In genomic region chr2:234178309-234179030, GRCh38 we compare ENCODE assay signal across 12 cellular contexts.
DNase-seq lines count a peak whose midpoint lies in the region; ATAC-seq, FAIRE-seq and TF ChIP-seq lines count a peak whose summit lies in the region.
"Had no signal": no experiment of that assay in that cellular context is flagged by ENCODE, and none has a peak within 500 bp of the region (broad histone marks: within the 10 kb centered on the region; RNA-seq: fewer than 3 reads in every experiment).

No MANE protein-coding gene starts in this region.

- in situ Hi-C loops in Panc1 (cut with HindIII; ENCODE audit: low pct_unique_long_range_greater_than_20kb, low sequenced_read_pairs) = no loop called here

- 21 to 32% (median 29%) methylated on average over 10 of the region's 10 CpGs for WGBS in heart left ventricle, 4 donors

- H3K27ac ChIP-seq in heart left ventricle (no peak overlapping the region), Panc1 (ENCODE audit: low read length) (peak overlapping the region; percentile 85), tibial artery (no peak overlapping the region)

- POLR2A ChIA-PET in Panc1 (lab: Charles Lee) = interaction anchor here (1.0 kb wide), 1 partner anchor 10 kb away, joined by 7 read pairs; no protein-coding TSS in a partner anchor

- no peak overlapping the region for H3K4me3 ChIP-seq in heart left ventricle
- peak overlapping the region; percentile 5 to 42; a peak in 3 of 4 replicates for H3K4me3 ChIP-seq in Panc1 (ENCODE audit: low read depth in 2 of 2, low read length in 2 of 2)
- H3K4me3 ChIP-seq in tibial artery = no peak overlapping the region
- H3K4me3 ChIP-seq: lung had no signal

- TF ChIP-seq CTCF in heart left ventricle (IDR thresholded peaks at IDR 0.05) = no peak
- no peak; the same call in 1 of the 2 replicates for TF ChIP-seq CTCF in Panc1 (IDR thresholded peaks at IDR 0.05)
- no peak for TF ChIP-seq CTCF in tibial artery (IDR thresholded peaks at IDR 0.05)

- H3K36me3 ChIP-seq in heart left ventricle (no peaks in the 10 kb centered on the region), Panc1 (ENCODE audit: control insufficient read depth, insufficient read depth, low read length) (no peaks in the 10 kb centered on the region), tibial artery (no peaks in the 10 kb centered on the region)

- DNase-seq in Right ventricle myocardium superior = no peak
- no peak for DNase-seq in heart left ventricle
- DNase-seq in Panc1 (ENCODE audit: low read depth, low spot score) = no peak
- DNase-seq in fibroblast of gingiva (ENCODE audit: low read depth) = peak; percentile 13
- DNase-seq in urothelium cell line (ENCODE audit: low spot score) = peak; percentile 85
- no peak for DNase-seq in NCI-H187 (lab: John Stamatoyannopoulos, UW)
- DNase-seq in tibial artery = no peak
- DNase-seq: activated B cell treated with CpG ODN at 0.5 μM for 24 hours, Kasumi-1 had no signal

- ATAC-seq in Right ventricle myocardium superior (ENCODE audit: poor library complexity) (peak; percentile 43), heart left ventricle (no peak), Panc1 (peak; percentile 96), HG02610 (IDR thresholded peaks at IDR 0.05; ENCODE audit: unreplicated experiment) (no peak)
- ATAC-seq: activated T-helper 17 cell treated with anti-CD3 and anti-CD28 coated beads, Interleukin-2, amount 50 U/mL, for 72 hours had no signal

- no TSS peak for BruUV-seq in Panc1 (replicated peaks; lab: Mats Ljungman, UMichigan)

- peaks cover 0 to 40% (median 6%) of the 10 kb centered on the region in 9 donors for H3K27me3 ChIP-seq in heart left ventricle
- H3K27me3 ChIP-seq in Panc1 (ENCODE audit: control insufficient read depth, insufficient read depth, low read length) = no peaks in the 10 kb centered on the region
- no peaks in the 10 kb centered on the region for H3K27me3 ChIP-seq in tibial artery

- H3K9me3 ChIP-seq in heart left ventricle (no peaks in the 10 kb centered on the region), Panc1 (ENCODE audit: control insufficient read depth, insufficient read depth, low read depth, low read length) (peaks cover 6% of the 10 kb centered on the region; the same call in 1 of the 2 replicates), tibial artery (no peaks in the 10 kb centered on the region)

- CTCF ChIA-PET in Panc1 (lab: Charles Lee) = interaction anchor here (0.6 kb wide), 1 partner anchor 276 kb away, joined by 3 read pairs; no protein-coding TSS in a partner anchor

- TF ChIP-seq POLR2A in heart left ventricle (IDR thresholded peaks at IDR 0.05) = no peak

- FAIRE-seq in urothelium cell line (lab: Jason Lieb, UNC) = no peak

- intact Hi-C loops in Right ventricle myocardium superior (cut with DNase I) (no loop called here), heart left ventricle (cut with DNase I) (no loop called here), Panc1 (cut with micrococcal nuclease; ENCODE audit: unreplicated experiment) (no loop called here), tibial artery (cut with DNase I; ENCODE audit: low total_unique reads) (no loop called here)

- H3K4me1 ChIP-seq in heart left ventricle (no peaks in the 10 kb centered on the region), Panc1 (ENCODE audit: control insufficient read depth, insufficient read depth, low read length) (peaks cover 42% of the 10 kb centered on the region), tibial artery (no peaks in the 10 kb centered on the region)

Comparison
In these comparisons a context has a peak if more than half of its experiments do, and no peak if none do; other contexts are left out.
1. ATAC-seq: peak in Right ventricle myocardium superior (single experiment) and Panc1 (single experiment); none in heart left ventricle (0 of 4) and HG02610 (single experiment).
2. DNase-seq: peak in fibroblast of gingiva (single experiment) and urothelium cell line (single experiment); none in Right ventricle myocardium superior (single experiment), heart left ventricle (0 of 5), Panc1 (single experiment), NCI-H187 (0 of 2) and tibial artery (0 of 2).
3. H3K4me3 ChIP-seq: peak in Panc1 (2 of 2); none in heart left ventricle (0 of 12) and tibial artery (0 of 2).